In genomic region chr1:9823693-9823942, GRCh38 we compare ENCODE assay signal across 7 cellular contexts. TPM values are rescaled to one million over a fixed set of nuclear protein-coding genes. Genes with fewer than 3 reads are reported as not detected.
A peak's percentile ranks its signal among the peaks of the same experiment; 100 is the strongest.
DNase-seq lines count a peak whose midpoint lies in the region; ATAC-seq and TF ChIP-seq lines count a peak whose summit lies in the region.

No MANE protein-coding gene starts in this region.

- H3K4me2 ChIP-seq in neural progenitor cell, result peak overlapping the region; percentile 90

- DNase-seq in neural progenitor cell (ENCODE audit: low spot score) (no peak), putamen (ENCODE audit: low spot score) (no peak), GM13977 (ENCODE audit: low spot score) (no peak)
- no peak for DNase-seq in stimulated activated CD4-positive, alpha-beta T cell treated with anti-CD3 and anti-CD28 coated beads, Interleukin-15, amount 100 ng/mL, for 24 hours

- H3K4me1 ChIP-seq in duodenal mucosa (ENCODE audit: control insufficient read depth in 1 of 2, insufficient read depth in 2 of 2, low read length in 2 of 2) (peaks cover 34 to 39% of the 10 kb centered on the region in 2 donors), neural progenitor cell (peaks cover 34% of the 10 kb centered on the region)

- H3K27ac ChIP-seq in duodenal mucosa (ENCODE audit: low read depth, low read length) (peak overlapping the region; percentile 72), neural progenitor cell (peak overlapping the region; percentile 66)

- H3K27me3 Mint-ChIP-seq in IgD-negative memory B cell (no peaks in the 10 kb centered on the region), neural progenitor cell (ENCODE audit: insufficient read depth, low read depth) (peaks cover 11% of the 10 kb centered on the region)

- no peak overlapping the region for H3K9ac ChIP-seq in duodenal mucosa (ENCODE audit: low read depth in 1 of 2, low read length in 2 of 2)
- H3K9ac ChIP-seq in neural progenitor cell, result no peak overlapping the region

- peaks cover 44% of the 10 kb centered on the region for H4K20me1 ChIP-seq in neural progenitor cell (ENCODE audit: low read depth)

- peak overlapping the region in 1 of 2 donors; percentile 96 for H3K4me3 ChIP-seq in duodenal mucosa (ENCODE audit: low read depth in 1 of 2, low read length in 2 of 2)
- H3K4me3 ChIP-seq in neural progenitor cell, result peak overlapping the region; percentile 78

- H3K27me3 ChIP-seq in duodenal mucosa (ENCODE audit: control insufficient read depth in 1 of 2, insufficient read depth in 2 of 2, low read length in 2 of 2), result no peaks in the 10 kb centered on the region
- peaks cover 13% of the 10 kb centered on the region for H3K27me3 ChIP-seq in neural progenitor cell

- H3K36me3 ChIP-seq in duodenal mucosa (ENCODE audit: control insufficient read depth in 1 of 2, insufficient read depth in 2 of 2, low read length in 2 of 2) (no peaks in the 10 kb centered on the region), neural progenitor cell (no peaks in the 10 kb centered on the region)

- H3K4me1 Mint-ChIP-seq in IgD-negative memory B cell, result peaks cover 33 to 38% (median 37%) of the 10 kb centered on the region in 3 donors
- peaks cover 48% of the 10 kb centered on the region for H3K4me1 Mint-ChIP-seq in neural progenitor cell

- in situ Hi-C loops in GM13977 (cut with MboI; ENCODE audit: low pct_unique_long_range_greater_than_20kb, low sequenced_read_pairs, unreplicated experiment), result no loop called here

- peak overlapping the region in 3 of 4 donors; percentile 63 to 77 (median 70) for H3K4me3 Mint-ChIP-seq in IgD-negative memory B cell
- H3K4me3 Mint-ChIP-seq in neural progenitor cell, result peak overlapping the region; percentile 70

- H3K9me3 Mint-ChIP-seq in IgD-negative memory B cell (no peaks in the 10 kb centered on the region), neural progenitor cell (no peaks in the 10 kb centered on the region)

- TF ChIP-seq CTCF in neural progenitor cell (IDR thresholded peaks at IDR 0.05) (no peak), GM13977 (IDR thresholded peaks at IDR 0.05; ENCODE audit: extremely low read depth, insufficient read depth, missing control alignments) (no peak)

- peak; percentile 4 for ATAC-seq in GM21381 (IDR thresholded peaks at IDR 0.05; ENCODE audit: unreplicated experiment)

- H3F3A ChIP-seq in neural progenitor cell (ENCODE audit: low read depth), result peaks cover 55% of the 10 kb centered on the region

- peaks cover 3% of the 10 kb centered on the region for H3K36me3 Mint-ChIP-seq in IgD-negative memory B cell
- peaks cover 7% of the 10 kb centered on the region for H3K36me3 Mint-ChIP-seq in neural progenitor cell

- no peak overlapping the region for H2AFZ ChIP-seq in neural progenitor cell (replicated peaks)

- H3K9me3 ChIP-seq in duodenal mucosa (ENCODE audit: control insufficient read depth in 1 of 2, low read length in 2 of 2) (no peaks in the 10 kb centered on the region), neural progenitor cell (ENCODE audit: low read depth) (no peaks in the 10 kb centered on the region)

- peaks cover 48% of the 10 kb centered on the region for H3K79me2 ChIP-seq in neural progenitor cell (ENCODE audit: low read depth)

- H3K27ac Mint-ChIP-seq in IgD-negative memory B cell (no peak overlapping the region), neural progenitor cell (no peak overlapping the region)

RNA-seq across cellular contexts. Expression of gene CLSTN1, which starts 0.1 kb away (rescaled TPM):
- polyA plus RNA-seq in IgD-negative memory B cell, result 24.7 TPM
- 75.4 and 112 TPM in 2 replicates for total RNA-seq in neural progenitor cell (ENCODE audit: low replicate concordance)
